In the genomic region with DNA sequence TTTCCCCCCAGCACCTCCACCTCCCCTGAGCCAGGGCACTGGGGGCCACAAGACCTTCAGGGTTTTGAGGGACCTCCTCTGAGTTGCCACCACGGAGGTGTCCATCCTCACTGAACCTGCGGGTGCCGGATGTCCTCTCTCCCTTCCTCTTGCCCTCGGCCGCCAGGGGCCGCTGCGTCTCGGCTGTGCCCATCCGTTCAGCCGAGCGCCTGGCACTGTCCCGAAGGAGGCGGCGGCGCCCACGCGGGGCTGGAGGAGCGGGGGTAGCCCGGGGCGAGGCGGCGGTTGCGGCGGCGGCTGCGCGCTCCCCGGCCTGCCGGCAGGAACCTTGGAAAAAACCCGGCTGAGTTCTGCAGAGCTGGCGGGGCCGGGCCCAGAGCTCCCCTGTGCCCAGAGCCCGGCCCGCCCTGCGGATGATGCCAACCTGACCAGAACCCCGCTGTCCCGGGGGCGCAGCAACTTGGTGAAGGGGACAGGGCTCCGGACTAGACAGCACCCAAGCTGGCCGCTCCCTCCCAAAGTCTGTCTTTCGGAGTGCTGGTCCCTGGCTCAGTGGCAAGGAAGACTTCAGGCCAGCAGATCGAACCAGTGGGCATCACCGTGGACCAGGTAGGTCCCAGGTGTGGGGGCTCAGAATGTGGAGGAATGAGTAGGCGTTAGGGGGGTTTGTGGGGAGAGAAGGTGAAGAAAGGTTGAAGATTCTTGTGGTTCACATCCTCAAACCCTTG, we compare ENCODE assay signal across 1 cellular context.
TF ChIP-seq lines count a peak whose summit lies in the region.

No MANE protein-coding gene starts in this region.

TF ChIP-seq in H1, 55 proteins besides CTCF, POLR2A, EP300 and RAD21 (continued from another document):
- TF ChIP-seq, protein P1, sequence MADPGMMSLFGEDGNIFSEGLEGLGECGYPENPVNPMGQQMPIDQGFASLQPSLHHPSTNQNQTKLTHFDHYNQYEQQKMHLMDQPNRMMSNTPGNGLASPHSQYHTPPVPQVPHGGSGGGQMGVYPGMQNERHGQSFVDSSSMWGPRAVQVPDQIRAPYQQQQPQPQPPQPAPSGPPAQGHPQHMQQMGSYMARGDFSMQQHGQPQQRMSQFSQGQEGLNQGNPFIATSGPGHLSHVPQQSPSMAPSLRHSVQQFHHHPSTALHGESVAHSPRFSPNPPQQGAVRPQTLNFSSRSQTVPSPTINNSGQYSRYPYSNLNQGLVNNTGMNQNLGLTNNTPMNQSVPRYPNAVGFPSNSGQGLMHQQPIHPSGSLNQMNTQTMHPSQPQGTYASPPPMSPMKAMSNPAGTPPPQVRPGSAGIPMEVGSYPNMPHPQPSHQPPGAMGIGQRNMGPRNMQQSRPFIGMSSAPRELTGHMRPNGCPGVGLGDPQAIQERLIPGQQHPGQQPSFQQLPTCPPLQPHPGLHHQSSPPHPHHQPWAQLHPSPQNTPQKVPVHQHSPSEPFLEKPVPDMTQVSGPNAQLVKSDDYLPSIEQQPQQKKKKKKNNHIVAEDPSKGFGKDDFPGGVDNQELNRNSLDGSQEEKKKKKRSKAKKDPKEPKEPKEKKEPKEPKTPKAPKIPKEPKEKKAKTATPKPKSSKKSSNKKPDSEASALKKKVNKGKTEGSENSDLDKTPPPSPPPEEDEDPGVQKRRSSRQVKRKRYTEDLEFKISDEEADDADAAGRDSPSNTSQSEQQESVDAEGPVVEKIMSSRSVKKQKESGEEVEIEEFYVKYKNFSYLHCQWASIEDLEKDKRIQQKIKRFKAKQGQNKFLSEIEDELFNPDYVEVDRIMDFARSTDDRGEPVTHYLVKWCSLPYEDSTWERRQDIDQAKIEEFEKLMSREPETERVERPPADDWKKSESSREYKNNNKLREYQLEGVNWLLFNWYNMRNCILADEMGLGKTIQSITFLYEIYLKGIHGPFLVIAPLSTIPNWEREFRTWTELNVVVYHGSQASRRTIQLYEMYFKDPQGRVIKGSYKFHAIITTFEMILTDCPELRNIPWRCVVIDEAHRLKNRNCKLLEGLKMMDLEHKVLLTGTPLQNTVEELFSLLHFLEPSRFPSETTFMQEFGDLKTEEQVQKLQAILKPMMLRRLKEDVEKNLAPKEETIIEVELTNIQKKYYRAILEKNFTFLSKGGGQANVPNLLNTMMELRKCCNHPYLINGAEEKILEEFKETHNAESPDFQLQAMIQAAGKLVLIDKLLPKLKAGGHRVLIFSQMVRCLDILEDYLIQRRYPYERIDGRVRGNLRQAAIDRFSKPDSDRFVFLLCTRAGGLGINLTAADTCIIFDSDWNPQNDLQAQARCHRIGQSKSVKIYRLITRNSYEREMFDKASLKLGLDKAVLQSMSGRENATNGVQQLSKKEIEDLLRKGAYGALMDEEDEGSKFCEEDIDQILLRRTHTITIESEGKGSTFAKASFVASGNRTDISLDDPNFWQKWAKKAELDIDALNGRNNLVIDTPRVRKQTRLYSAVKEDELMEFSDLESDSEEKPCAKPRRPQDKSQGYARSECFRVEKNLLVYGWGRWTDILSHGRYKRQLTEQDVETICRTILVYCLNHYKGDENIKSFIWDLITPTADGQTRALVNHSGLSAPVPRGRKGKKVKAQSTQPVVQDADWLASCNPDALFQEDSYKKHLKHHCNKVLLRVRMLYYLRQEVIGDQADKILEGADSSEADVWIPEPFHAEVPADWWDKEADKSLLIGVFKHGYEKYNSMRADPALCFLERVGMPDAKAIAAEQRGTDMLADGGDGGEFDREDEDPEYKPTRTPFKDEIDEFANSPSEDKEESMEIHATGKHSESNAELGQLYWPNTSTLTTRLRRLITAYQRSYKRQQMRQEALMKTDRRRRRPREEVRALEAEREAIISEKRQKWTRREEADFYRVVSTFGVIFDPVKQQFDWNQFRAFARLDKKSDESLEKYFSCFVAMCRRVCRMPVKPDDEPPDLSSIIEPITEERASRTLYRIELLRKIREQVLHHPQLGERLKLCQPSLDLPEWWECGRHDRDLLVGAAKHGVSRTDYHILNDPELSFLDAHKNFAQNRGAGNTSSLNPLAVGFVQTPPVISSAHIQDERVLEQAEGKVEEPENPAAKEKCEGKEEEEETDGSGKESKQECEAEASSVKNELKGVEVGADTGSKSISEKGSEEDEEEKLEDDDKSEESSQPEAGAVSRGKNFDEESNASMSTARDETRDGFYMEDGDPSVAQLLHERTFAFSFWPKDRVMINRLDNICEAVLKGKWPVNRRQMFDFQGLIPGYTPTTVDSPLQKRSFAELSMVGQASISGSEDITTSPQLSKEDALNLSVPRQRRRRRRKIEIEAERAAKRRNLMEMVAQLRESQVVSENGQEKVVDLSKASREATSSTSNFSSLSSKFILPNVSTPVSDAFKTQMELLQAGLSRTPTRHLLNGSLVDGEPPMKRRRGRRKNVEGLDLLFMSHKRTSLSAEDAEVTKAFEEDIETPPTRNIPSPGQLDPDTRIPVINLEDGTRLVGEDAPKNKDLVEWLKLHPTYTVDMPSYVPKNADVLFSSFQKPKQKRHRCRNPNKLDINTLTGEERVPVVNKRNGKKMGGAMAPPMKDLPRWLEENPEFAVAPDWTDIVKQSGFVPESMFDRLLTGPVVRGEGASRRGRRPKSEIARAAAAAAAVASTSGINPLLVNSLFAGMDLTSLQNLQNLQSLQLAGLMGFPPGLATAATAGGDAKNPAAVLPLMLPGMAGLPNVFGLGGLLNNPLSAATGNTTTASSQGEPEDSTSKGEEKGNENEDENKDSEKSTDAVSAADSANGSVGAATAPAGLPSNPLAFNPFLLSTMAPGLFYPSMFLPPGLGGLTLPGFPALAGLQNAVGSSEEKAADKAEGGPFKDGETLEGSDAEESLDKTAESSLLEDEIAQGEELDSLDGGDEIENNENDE (IDR thresholded peaks at IDR 0.05; ENCODE audit: insufficient replicate concordance, low read length) = no peak
- no peak for TF ChIP-seq POLR2AphosphoS5 (IDR thresholded peaks at IDR 0.05; ENCODE audit: low read depth, low read length)
- TF ChIP-seq CREB1 (IDR thresholded peaks at IDR 0.05) = no peak
- TF ChIP-seq EGR1 (IDR thresholded peaks at IDR 0.05; ENCODE audit: borderline replicate concordance, low read depth, low read length) = 0 out of 2 replicates have a peak, but pooled peaks have one; percentile 31
- no peak for TF ChIP-seq SIRT6 (IDR thresholded peaks at IDR 0.05; ENCODE audit: low read length)
- TF ChIP-seq, protein P2, sequence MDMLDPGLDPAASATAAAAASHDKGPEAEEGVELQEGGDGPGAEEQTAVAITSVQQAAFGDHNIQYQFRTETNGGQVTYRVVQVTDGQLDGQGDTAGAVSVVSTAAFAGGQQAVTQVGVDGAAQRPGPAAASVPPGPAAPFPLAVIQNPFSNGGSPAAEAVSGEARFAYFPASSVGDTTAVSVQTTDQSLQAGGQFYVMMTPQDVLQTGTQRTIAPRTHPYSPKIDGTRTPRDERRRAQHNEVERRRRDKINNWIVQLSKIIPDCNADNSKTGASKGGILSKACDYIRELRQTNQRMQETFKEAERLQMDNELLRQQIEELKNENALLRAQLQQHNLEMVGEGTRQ (IDR thresholded peaks at IDR 0.05; ENCODE audit: low read length) = no peak
- TF ChIP-seq, protein P3, sequence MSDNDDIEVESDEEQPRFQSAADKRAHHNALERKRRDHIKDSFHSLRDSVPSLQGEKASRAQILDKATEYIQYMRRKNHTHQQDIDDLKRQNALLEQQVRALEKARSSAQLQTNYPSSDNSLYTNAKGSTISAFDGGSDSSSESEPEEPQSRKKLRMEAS (IDR thresholded peaks at IDR 0.05) = peak; percentile 54; the same call in 1 of the 2 replicates
- peak; percentile 57 for TF ChIP-seq CTBP2 (IDR thresholded peaks at IDR 0.05; ENCODE audit: borderline replicate concordance, insufficient read depth, insufficient read length, low read length)
- TF ChIP-seq HDAC2 (IDR thresholded peaks at IDR 0.05; ENCODE audit: borderline replicate concordance in 1 of 2, low read depth in 2 of 2, low read length in 2 of 2) = no peak
- TF ChIP-seq GABPA (IDR thresholded peaks at IDR 0.05; ENCODE audit: borderline replicate concordance, insufficient read depth, low read length) = peak; percentile 23; the same call in 1 of the 2 replicates
- peak; percentile 26; the same call in 1 of the 2 replicates for TF ChIP-seq TBP (IDR thresholded peaks at IDR 0.05; ENCODE audit: low read depth, low read length)
- no peak for TF ChIP-seq NRF1 (IDR thresholded peaks at IDR 0.05; ENCODE audit: low read depth, low read length)
- no peak for TF ChIP-seq CEBPB (IDR thresholded peaks at IDR 0.05; ENCODE audit: low read depth, low read length)
- peak; percentile 50; the same call in 1 of the 2 replicates for TF ChIP-seq YY1 (IDR thresholded peaks at IDR 0.05; ENCODE audit: low read depth, low read length)
- TF ChIP-seq BACH1 (IDR thresholded peaks at IDR 0.05; ENCODE audit: low read length) = peak; percentile 37; the same call in 1 of the 2 replicates
- no peak for TF ChIP-seq HDAC6 (IDR thresholded peaks at IDR 0.05; ENCODE audit: low read depth, low read length)
- no peak for TF ChIP-seq NANOG (IDR thresholded peaks at IDR 0.05; ENCODE audit: insufficient read depth, low read depth, low read length, poor library complexity, severe bottlenecking)
- peak; percentile 24 for TF ChIP-seq KDM4A (IDR thresholded peaks at IDR 0.05; ENCODE audit: low read depth, low read length, severe bottlenecking)
